ENCODE assay signal across 1 cellular context in genomic region chr6:1603708-1604346, GRCh38.
TF ChIP-seq lines count a peak whose summit lies in the region.

No MANE protein-coding gene starts in this region.

TF ChIP-seq in H1, 55 proteins besides CTCF, POLR2A, EP300 and RAD21 (continued from another document):
- TF ChIP-seq CBX5 (IDR thresholded peaks at IDR 0.05; ENCODE audit: low read depth, low read length) (no peak), NRF1 (IDR thresholded peaks at IDR 0.05; ENCODE audit: low read depth, low read length) (no peak), BCL11A (IDR thresholded peaks at IDR 0.05; ENCODE audit: low read depth in 2 of 2, low read length in 2 of 2) (no peak), SP1 (IDR thresholded peaks at IDR 0.05; ENCODE audit: low read depth, low read length) (no peak), SP4 (IDR thresholded peaks at IDR 0.05; ENCODE audit: low read length) (no peak), E2F6 (IDR thresholded peaks at IDR 0.05) (no peak), CREB1 (IDR thresholded peaks at IDR 0.05) (peak; percentile 42), TAF7 (optimal IDR thresholded peaks at IDR 0.05; ENCODE audit: borderline replicate concordance, low read depth, low read length) (no peak), HDAC2 (IDR thresholded peaks at IDR 0.05; ENCODE audit: borderline replicate concordance in 1 of 2, low read depth in 2 of 2, low read length in 2 of 2) (no peak), GTF2F1 (IDR thresholded peaks at IDR 0.05; ENCODE audit: borderline replicate concordance, low read depth, low read length) (0 out of 2 replicates have a peak, but pooled peaks have one; percentile 28), CEBPB (IDR thresholded peaks at IDR 0.05; ENCODE audit: low read depth, low read length) (no peak)
